In genomic region chr11:35661539-35661938, GRCh38 we compare ENCODE assay signal across 9 cellular contexts. TPM values are rescaled to one million over a fixed set of nuclear protein-coding genes. Genes with fewer than 3 reads are reported as not detected.
DNase-seq lines count a peak whose midpoint lies in the region; ATAC-seq and TF ChIP-seq lines count a peak whose summit lies in the region.
"Had no signal": no experiment of that assay in that cellular context is flagged by ENCODE, and none has a peak within 500 bp of the region (broad histone marks: within the 10 kb centered on the region; RNA-seq: fewer than 3 reads in every experiment).

No MANE protein-coding gene starts in this region.

- CTCF ChIA-PET in MCF 10A (lab: Yijun Ruan, JAX), result interaction anchor here (0.6 to 0.7 kb wide), 2 partner anchors 18 to 31 kb away, joined by 3 read pairs; no protein-coding TSS in a partner anchor

- POLR2A ChIA-PET in MCF 10A (lab: Yijun Ruan, JAX), result interaction anchor here (0.6 to 5.2 kb wide), 13 partner anchors 9 to 272 kb away, joined by 3 to 69 read pairs (median 4); partner anchors contain the start of gene FJX1

- TF ChIP-seq CTCF in left ventricle myocardium inferior (IDR thresholded peaks at IDR 0.05; ENCODE audit: borderline replicate concordance), result no peak
- TF ChIP-seq CTCF in MCF 10A (IDR thresholded peaks at IDR 0.05; ENCODE audit: unreplicated experiment), result no peak

- peaks cover 20% of the 10 kb centered on the region for H3K9me3 Mint-ChIP-seq in MCF 10A (ENCODE audit: unreplicated experiment)

- peak overlapping the region; percentile 100 for H3K4me3 Mint-ChIP-seq in MCF 10A (ENCODE audit: unreplicated experiment)

- H3K27me3 ChIP-seq in left ventricle myocardium inferior (ENCODE audit: low read depth) (peaks cover 5% of the 10 kb centered on the region), mucosa of rectum (ENCODE audit: control insufficient read depth in 2 of 2, insufficient read depth in 2 of 2, low read length in 2 of 2) (peaks cover 0 to 3% of the 10 kb centered on the region in 2 donors)

- H3K36me3 Mint-ChIP-seq in MCF 10A (ENCODE audit: insufficient read depth, unreplicated experiment), result peaks cover 16% of the 10 kb centered on the region

- H3K9ac ChIP-seq in mucosa of rectum (ENCODE audit: low read depth in 1 of 2, low read length in 2 of 2), result peak overlapping the region in 1 of 2 donors; percentile 84

- H3K4me1 ChIP-seq in left ventricle myocardium inferior (peaks cover 36% of the 10 kb centered on the region), mucosa of rectum (ENCODE audit: control insufficient read depth in 2 of 2, insufficient read depth in 2 of 2, low read length in 2 of 2) (peaks cover 9 to 12% of the 10 kb centered on the region in 2 donors), urinary bladder (ENCODE audit: insufficient read depth) (no peaks in the 10 kb centered on the region)

- no peaks in the 10 kb centered on the region for H3K27me3 Mint-ChIP-seq in MCF 10A (ENCODE audit: insufficient read depth, unreplicated experiment)

- WGBS in urinary bladder, result 29% methylated on average over 5 of the region's 5 CpGs

- DNase-seq in left ventricle myocardium inferior (no peak), Right ventricle myocardium inferior (ENCODE audit: missing footprints) (no peak), MCF 10A (ENCODE audit: unreplicated experiment) (no peak), occipital lobe (lab: John Stamatoyannopoulos, UW) (no peak), OCI-M2 (lab: John Stamatoyannopoulos, UW; ENCODE audit: unreplicated experiment) (no peak), dermis blood vessel endothelial cell (no peak)
- DNase-seq: NK-92 treated with Interleukin-12 subunit alpha and Interleukin-12 subunit beta, amount 100 ng/mL, for 24 hours had no signal

- H3K27ac ChIP-seq in left ventricle myocardium inferior (replicated peaks) (peak overlapping the region; percentile 95), mucosa of rectum (ENCODE audit: low read depth in 2 of 2, low read length in 2 of 2) (no peak overlapping the region), urinary bladder (ENCODE audit: low read depth) (no peak overlapping the region)

- intact Hi-C loops in left ventricle myocardium inferior (cut with micrococcal nuclease) (no loop called here), Right ventricle myocardium inferior (cut with DNase I) (loop anchor here (5.0 kb wide), 2 partner anchors 161 to 281 kb away; partner anchors contain the start of gene LDLRAD3), MCF 10A (cut with micrococcal nuclease) (loop anchor here (5.0 kb wide), 2 partner anchors 136 to 161 kb away; no protein-coding TSS in a partner anchor)

- ATAC-seq in Right ventricle myocardium inferior, result no peak

- H3K9me3 ChIP-seq in left ventricle myocardium inferior (replicated peaks) (peaks cover 31% of the 10 kb centered on the region), mucosa of rectum (ENCODE audit: control insufficient read depth in 2 of 2, low read length in 2 of 2) (no peaks in the 10 kb centered on the region)

- H3K4me3 ChIP-seq in left ventricle myocardium inferior (peak overlapping the region; percentile 79), mucosa of rectum (ENCODE audit: low read length in 2 of 2) (peak overlapping the region; percentile 81 to 99), urinary bladder (ENCODE audit: low read depth, low read length) (peak overlapping the region; percentile 78)

- BruUV-seq in MCF 10A (replicated peaks; lab: Mats Ljungman, UMichigan), result no TSS peak

- H3K36me3 ChIP-seq in left ventricle myocardium inferior (peaks cover 6% of the 10 kb centered on the region), mucosa of rectum (ENCODE audit: control insufficient read depth in 2 of 2, insufficient read depth in 2 of 2, low read length in 2 of 2) (no peaks in the 10 kb centered on the region), urinary bladder (ENCODE audit: insufficient read depth) (no peaks in the 10 kb centered on the region)

- peaks cover 25% of the 10 kb centered on the region for H3K4me1 Mint-ChIP-seq in MCF 10A (ENCODE audit: insufficient read depth, unreplicated experiment)

- H3K27ac Mint-ChIP-seq in MCF 10A (ENCODE audit: low read depth, unreplicated experiment), result peak overlapping the region; percentile 100

RNA-seq across cellular contexts. Expression of gene TRIM44, which starts 1.0 kb away (rescaled TPM):
- total RNA-seq in left ventricle myocardium inferior, result 42.3 TPM
- 39.9 TPM for total RNA-seq in Right ventricle myocardium inferior
- 98.5 and 103 TPM in 2 replicates for total RNA-seq in MCF 10A (2022)
- 16.0 TPM for total RNA-seq in urinary bladder
- polyA plus RNA-seq in urinary bladder, result 24.3 TPM
- 16.8 TPM for total RNA-seq in occipital lobe
- total RNA-seq in dermis blood vessel endothelial cell, result 20.6 and 25.4 TPM in 2 replicates

RNA-seq across cellular contexts. Expression of gene FJX1, which starts 43.3 kb away (rescaled TPM):
- total RNA-seq in left ventricle myocardium inferior, result 0.88 TPM
- total RNA-seq in Right ventricle myocardium inferior, result 0.54 TPM
- 33.3 and 53.7 TPM in 2 replicates for total RNA-seq in MCF 10A (2022)
- 8.7 TPM for total RNA-seq in urinary bladder
- 3.1 TPM for polyA plus RNA-seq in urinary bladder
- 78.8 TPM for total RNA-seq in occipital lobe
- total RNA-seq in dermis blood vessel endothelial cell, result 44.5 and 52.1 TPM in 2 replicates
